ENCODE assay signal across 1 cellular context in genomic region chr7:74173074-74173473, GRCh38.
A peak's percentile ranks its signal among the peaks of the same experiment; 100 is the strongest.
TF ChIP-seq lines count a peak whose summit lies in the region.

No MANE protein-coding gene starts in this region.

TF ChIP-seq in HepG2, 621 proteins besides CTCF, POLR2A, EP300 and RAD21 (continued from another document and continues in another):
- TF ChIP-seq SKI (IDR thresholded peaks at IDR 0.05; ENCODE audit: partially characterized antibody) (peak; percentile 40), ZNF30 (CRISPR knock-in tag; IDR thresholded peaks at IDR 0.05) (no peak), MTF2 (CRISPR knock-in tag; IDR thresholded peaks at IDR 0.05; ENCODE audit: borderline replicate concordance) (no peak), MXI1 (IDR thresholded peaks at IDR 0.05; ENCODE audit: borderline replicate concordance, low read depth, low read length) (0 out of 3 replicates have a peak, but pooled peaks have one; percentile 31), AGO2 (optimal IDR thresholded peaks at IDR 0.05; ENCODE audit: low read depth, low read length) (no peak), FOSL2 (CRISPR knock-in tag; IDR thresholded peaks at IDR 0.05) (peak; percentile 31; the same call in 1 of the 2 replicates), TOE1 (CRISPR knock-in tag; IDR thresholded peaks at IDR 0.05) (no peak), ZNF432 (CRISPR knock-in tag; IDR thresholded peaks at IDR 0.05; ENCODE audit: borderline replicate concordance) (no peak), PBX3 (CRISPR knock-in tag; IDR thresholded peaks at IDR 0.05; ENCODE audit: borderline replicate concordance) (no peak), ZNF503 (CRISPR knock-in tag; IDR thresholded peaks at IDR 0.05) (no peak), MAFG (CRISPR knock-in tag; IDR thresholded peaks at IDR 0.05) (no peak), ZNF142 (CRISPR knock-in tag; IDR thresholded peaks at IDR 0.05) (no peak), ZNF292 (CRISPR knock-in tag; IDR thresholded peaks at IDR 0.05; ENCODE audit: borderline replicate concordance, low read depth) (0 out of 2 replicates have a peak, but pooled peaks have one; percentile 38), ARID3A (IDR thresholded peaks at IDR 0.05; ENCODE audit: low read depth, low read length) (no peak; the same call in 1 of the 2 replicates), CEBPB (IDR thresholded peaks at IDR 0.05; ENCODE audit: borderline replicate concordance, low read depth, low read length) (peak; percentile 65; the same call in 1 of the 2 replicates), MIER3 (CRISPR knock-in tag; IDR thresholded peaks at IDR 0.05; ENCODE audit: borderline replicate concordance) (no peak), ZNF567 (CRISPR knock-in tag; IDR thresholded peaks at IDR 0.05; ENCODE audit: borderline replicate concordance) (no peak), MTERF4 (CRISPR knock-in tag; IDR thresholded peaks at IDR 0.05) (0 out of 2 replicates have a peak, but pooled peaks have one; percentile 34), CENPT (CRISPR knock-in tag; IDR thresholded peaks at IDR 0.05; ENCODE audit: low read depth) (no peak), E2F1 (CRISPR knock-in tag; IDR thresholded peaks at IDR 0.05) (no peak), MZF1 (CRISPR knock-in tag; IDR thresholded peaks at IDR 0.05; ENCODE audit: borderline replicate concordance) (no peak), HOXA9 (CRISPR knock-in tag; IDR thresholded peaks at IDR 0.05; ENCODE audit: borderline replicate concordance) (no peak), ZNF18 (CRISPR knock-in tag; IDR thresholded peaks at IDR 0.05; ENCODE audit: insufficient replicate concordance) (no peak), CHD2 (IDR thresholded peaks at IDR 0.05; ENCODE audit: low read depth, low read length) (no peak), YEATS4 (CRISPR knock-in tag; IDR thresholded peaks at IDR 0.05; ENCODE audit: borderline replicate concordance) (no peak), BRCA1 (CRISPR knock-in tag; IDR thresholded peaks at IDR 0.05) (no peak), ZNF83 (CRISPR knock-in tag; IDR thresholded peaks at IDR 0.05; ENCODE audit: borderline replicate concordance) (no peak), ZNF597 (CRISPR knock-in tag; IDR thresholded peaks at IDR 0.05) (no peak), ZC3H4 (CRISPR knock-in tag; IDR thresholded peaks at IDR 0.05; ENCODE audit: borderline replicate concordance) (0 out of 2 replicates have a peak, but pooled peaks have one; percentile 4), ZNF703 (CRISPR knock-in tag; IDR thresholded peaks at IDR 0.05; ENCODE audit: borderline replicate concordance) (no peak), KDM2A (CRISPR knock-in tag; IDR thresholded peaks at IDR 0.05; ENCODE audit: borderline replicate concordance, low read depth) (0 out of 2 replicates have a peak, but pooled peaks have one; percentile 35), HNF4A (CRISPR knock-in tag; IDR thresholded peaks at IDR 0.05) (peak; percentile 33; the same call in 1 of the 2 replicates), ZNF281 (CRISPR knock-in tag; IDR thresholded peaks at IDR 0.05; ENCODE audit: borderline replicate concordance) (no peak), RELA (CRISPR knock-in tag; IDR thresholded peaks at IDR 0.05) (no peak), ZSCAN30 (CRISPR knock-in tag; IDR thresholded peaks at IDR 0.05) (no peak), TEAD3 (CRISPR knock-in tag; optimal IDR thresholded peaks at IDR 0.05; ENCODE audit: borderline replicate concordance) (no peak), IKZF5 (CRISPR knock-in tag; IDR thresholded peaks at IDR 0.05) (no peak), ZFP62 (CRISPR knock-in tag; IDR thresholded peaks at IDR 0.05) (no peak), ZKSCAN1 (IDR thresholded peaks at IDR 0.05; ENCODE audit: low read length) (no peak), POLR2AphosphoS5 (IDR thresholded peaks at IDR 0.05; ENCODE audit: low read depth, low read length) (peak; percentile 36; the same call in 1 of the 2 replicates), YEATS2 (CRISPR knock-in tag; IDR thresholded peaks at IDR 0.05; ENCODE audit: borderline replicate concordance) (no peak), RBAK (CRISPR knock-in tag; IDR thresholded peaks at IDR 0.05) (no peak), NR2F2 (IDR thresholded peaks at IDR 0.05; ENCODE audit: borderline replicate concordance, low read depth) (peak; percentile 59; the same call in 1 of the 2 replicates)
